11 cellular contexts compared by ENCODE assay signal in the genomic region with DNA sequence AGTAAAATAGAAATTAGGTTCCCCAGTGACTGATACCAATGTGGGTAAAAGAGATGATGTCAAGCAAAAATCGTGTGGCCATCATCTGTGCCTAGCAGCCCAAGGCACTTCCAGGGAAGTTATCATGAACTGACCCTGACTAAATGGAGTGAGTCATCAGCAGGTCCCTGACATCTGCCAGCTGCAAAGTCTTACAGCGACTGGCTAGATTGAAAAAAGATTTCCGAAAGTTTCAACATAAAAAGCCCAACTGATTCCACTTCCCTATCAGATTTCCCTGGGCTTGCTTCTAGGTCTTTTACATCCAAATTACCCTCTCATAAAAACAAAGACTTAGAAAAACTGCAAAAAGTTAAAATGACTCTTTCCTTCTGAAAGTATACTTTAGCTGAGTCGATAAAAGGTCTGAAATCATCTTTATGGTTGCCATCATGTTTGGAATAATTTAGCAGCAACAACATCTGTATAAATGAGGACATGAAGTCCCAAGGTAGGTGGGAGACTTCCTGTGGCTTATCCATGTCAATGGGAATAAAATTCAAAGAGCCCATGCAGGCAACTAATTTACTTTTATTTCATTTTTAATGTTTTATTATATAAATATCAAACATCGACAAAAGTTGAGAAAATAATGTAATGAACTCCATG.
DNase-seq lines count a peak whose midpoint lies in the region; ATAC-seq, FAIRE-seq and TF ChIP-seq lines count a peak whose summit lies in the region.
"Had no signal": no experiment of that assay in that cellular context is flagged by ENCODE, and none has a peak within 500 bp of the region (broad histone marks: within the 10 kb centered on the region; RNA-seq: fewer than 3 reads in every experiment).

No MANE protein-coding gene starts in this region.

- peaks cover 0 to 6% (median 0%) of the 10 kb centered on the region in 11 donors for H3K9me3 ChIP-seq in heart right ventricle

- H3K36me3 ChIP-seq in heart right ventricle = no peaks in the 10 kb centered on the region

- TF ChIP-seq CTCF in heart right ventricle (IDR thresholded peaks at IDR 0.05) = no peak

- intact Hi-C loops in heart right ventricle (cut with DNase I) = no loop called here

- H3K27ac ChIP-seq in heart right ventricle = peak overlapping the region in 1 of 10 donors; percentile 10
- H3K27ac ChIP-seq: coronary artery had no signal

- ATAC-seq in SK-N-SH treated with all-trans-retinoic acid at 6 μM for 48 hours (peak; percentile 96), heart right ventricle (peak in 5 of 8 donors; percentile 39 to 89 (median 70)), HG02970 (IDR thresholded peaks at IDR 0.05; ENCODE audit: low FRiP score, unreplicated experiment) (no peak), GM18868 (IDR thresholded peaks at IDR 0.05; ENCODE audit: unreplicated experiment) (no peak)

- H3K4me1 ChIP-seq in heart right ventricle = no peaks in the 10 kb centered on the region

- DNase-seq in DMS53 (lab: John Stamatoyannopoulos, UW) = peak; percentile 3
- no peak for DNase-seq in DMS53 treated with DMSO at 0.1 percent for 48 hours (lab: John Stamatoyannopoulos, UW; ENCODE audit: unreplicated experiment)
- DNase-seq in heart right ventricle = peak in 1 of 2 donors; percentile 11
- peak; percentile 71 for DNase-seq in urothelium cell line (ENCODE audit: low spot score)
- no peak for DNase-seq in NCI-H1930 (lab: John Stamatoyannopoulos, UW)
- DNase-seq: NCI-H1417 treated with DMSO at 0.1 percent for 48 hours had no signal

- WGBS in heart right ventricle, 2 donors = 41 to 45% methylated on average over 5 of the region's 5 CpGs

- H3K4me3 ChIP-seq in heart right ventricle = no peak overlapping the region
- H3K4me3 ChIP-seq: coronary artery had no signal

- H3K27me3 ChIP-seq in heart right ventricle = no peaks in the 10 kb centered on the region

- no peak for FAIRE-seq in urothelium cell line (lab: Jason Lieb, UNC)
- FAIRE-seq: A204.1 had no signal

TF ChIP-seq in SK-N-SH treated with all-trans-retinoic acid at 6 μM for 48 hours, 23 proteins besides CTCF, POLR2A, EP300 and RAD21:
- TF ChIP-seq SNAI2 (CRISPR knock-in tag; IDR thresholded peaks at IDR 0.05) (peak; percentile 58; the same call in 1 of the 2 replicates), TOX (CRISPR knock-in tag; IDR thresholded peaks at IDR 0.05; ENCODE audit: borderline replicate concordance) (no peak), CSDC2 (CRISPR knock-in tag; IDR thresholded peaks at IDR 0.05) (peak; percentile 19; the same call in 1 of the 2 replicates), ZNF565 (CRISPR knock-in tag; conservative IDR thresholded peaks at IDR 0.05; ENCODE audit: low read depth) (no peak), PPARA (CRISPR knock-in tag; IDR thresholded peaks at IDR 0.05; ENCODE audit: borderline replicate concordance) (no peak), ZC3H10 (CRISPR knock-in tag; IDR thresholded peaks at IDR 0.05) (no peak), ARNTL (CRISPR knock-in tag; IDR thresholded peaks at IDR 0.05; ENCODE audit: borderline replicate concordance, low read depth) (no peak), ISL1 (CRISPR knock-in tag; IDR thresholded peaks at IDR 0.05) (no peak), TCF4 (CRISPR knock-in tag; IDR thresholded peaks at IDR 0.05; ENCODE audit: borderline replicate concordance) (peak; percentile 34; the same call in 1 of the 2 replicates), ZNF70 (CRISPR knock-in tag; IDR thresholded peaks at IDR 0.05) (no peak), GLIS3 (CRISPR knock-in tag; IDR thresholded peaks at IDR 0.05) (0 out of 2 replicates have a peak, but pooled peaks have one; percentile 6), ESRRG (CRISPR knock-in tag; IDR thresholded peaks at IDR 0.05) (no peak), ZNF8 (CRISPR knock-in tag; IDR thresholded peaks at IDR 0.05) (0 out of 2 replicates have a peak, but pooled peaks have one; percentile 9), OSR1 (CRISPR knock-in tag; IDR thresholded peaks at IDR 0.05) (no peak), ZFP30 (CRISPR knock-in tag; IDR thresholded peaks at IDR 0.05) (no peak)
- TF ChIP-seq, protein P1, sequence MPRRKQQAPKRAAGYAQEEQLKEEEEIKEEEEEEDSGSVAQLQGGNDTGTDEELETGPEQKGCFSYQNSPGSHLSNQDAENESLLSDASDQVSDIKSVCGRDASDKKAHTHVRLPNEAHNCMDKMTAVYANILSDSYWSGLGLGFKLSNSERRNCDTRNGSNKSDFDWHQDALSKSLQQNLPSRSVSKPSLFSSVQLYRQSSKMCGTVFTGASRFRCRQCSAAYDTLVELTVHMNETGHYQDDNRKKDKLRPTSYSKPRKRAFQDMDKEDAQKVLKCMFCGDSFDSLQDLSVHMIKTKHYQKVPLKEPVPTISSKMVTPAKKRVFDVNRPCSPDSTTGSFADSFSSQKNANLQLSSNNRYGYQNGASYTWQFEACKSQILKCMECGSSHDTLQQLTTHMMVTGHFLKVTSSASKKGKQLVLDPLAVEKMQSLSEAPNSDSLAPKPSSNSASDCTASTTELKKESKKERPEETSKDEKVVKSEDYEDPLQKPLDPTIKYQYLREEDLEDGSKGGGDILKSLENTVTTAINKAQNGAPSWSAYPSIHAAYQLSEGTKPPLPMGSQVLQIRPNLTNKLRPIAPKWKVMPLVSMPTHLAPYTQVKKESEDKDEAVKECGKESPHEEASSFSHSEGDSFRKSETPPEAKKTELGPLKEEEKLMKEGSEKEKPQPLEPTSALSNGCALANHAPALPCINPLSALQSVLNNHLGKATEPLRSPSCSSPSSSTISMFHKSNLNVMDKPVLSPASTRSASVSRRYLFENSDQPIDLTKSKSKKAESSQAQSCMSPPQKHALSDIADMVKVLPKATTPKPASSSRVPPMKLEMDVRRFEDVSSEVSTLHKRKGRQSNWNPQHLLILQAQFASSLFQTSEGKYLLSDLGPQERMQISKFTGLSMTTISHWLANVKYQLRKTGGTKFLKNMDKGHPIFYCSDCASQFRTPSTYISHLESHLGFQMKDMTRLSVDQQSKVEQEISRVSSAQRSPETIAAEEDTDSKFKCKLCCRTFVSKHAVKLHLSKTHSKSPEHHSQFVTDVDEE (CRISPR knock-in tag; IDR thresholded peaks at IDR 0.05) = 0 out of 2 replicates have a peak, but pooled peaks have one; percentile 49
- TF ChIP-seq, protein P2, sequence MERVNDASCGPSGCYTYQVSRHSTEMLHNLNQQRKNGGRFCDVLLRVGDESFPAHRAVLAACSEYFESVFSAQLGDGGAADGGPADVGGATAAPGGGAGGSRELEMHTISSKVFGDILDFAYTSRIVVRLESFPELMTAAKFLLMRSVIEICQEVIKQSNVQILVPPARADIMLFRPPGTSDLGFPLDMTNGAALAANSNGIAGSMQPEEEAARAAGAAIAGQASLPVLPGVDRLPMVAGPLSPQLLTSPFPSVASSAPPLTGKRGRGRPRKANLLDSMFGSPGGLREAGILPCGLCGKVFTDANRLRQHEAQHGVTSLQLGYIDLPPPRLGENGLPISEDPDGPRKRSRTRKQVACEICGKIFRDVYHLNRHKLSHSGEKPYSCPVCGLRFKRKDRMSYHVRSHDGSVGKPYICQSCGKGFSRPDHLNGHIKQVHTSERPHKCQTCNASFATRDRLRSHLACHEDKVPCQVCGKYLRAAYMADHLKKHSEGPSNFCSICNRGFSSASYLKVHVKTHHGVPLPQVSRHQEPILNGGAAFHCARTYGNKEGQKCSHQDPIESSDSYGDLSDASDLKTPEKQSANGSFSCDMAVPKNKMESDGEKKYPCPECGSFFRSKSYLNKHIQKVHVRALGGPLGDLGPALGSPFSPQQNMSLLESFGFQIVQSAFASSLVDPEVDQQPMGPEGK (CRISPR knock-in tag; IDR thresholded peaks at IDR 0.05; ENCODE audit: borderline replicate concordance) = no peak
- TF ChIP-seq, protein P3, sequence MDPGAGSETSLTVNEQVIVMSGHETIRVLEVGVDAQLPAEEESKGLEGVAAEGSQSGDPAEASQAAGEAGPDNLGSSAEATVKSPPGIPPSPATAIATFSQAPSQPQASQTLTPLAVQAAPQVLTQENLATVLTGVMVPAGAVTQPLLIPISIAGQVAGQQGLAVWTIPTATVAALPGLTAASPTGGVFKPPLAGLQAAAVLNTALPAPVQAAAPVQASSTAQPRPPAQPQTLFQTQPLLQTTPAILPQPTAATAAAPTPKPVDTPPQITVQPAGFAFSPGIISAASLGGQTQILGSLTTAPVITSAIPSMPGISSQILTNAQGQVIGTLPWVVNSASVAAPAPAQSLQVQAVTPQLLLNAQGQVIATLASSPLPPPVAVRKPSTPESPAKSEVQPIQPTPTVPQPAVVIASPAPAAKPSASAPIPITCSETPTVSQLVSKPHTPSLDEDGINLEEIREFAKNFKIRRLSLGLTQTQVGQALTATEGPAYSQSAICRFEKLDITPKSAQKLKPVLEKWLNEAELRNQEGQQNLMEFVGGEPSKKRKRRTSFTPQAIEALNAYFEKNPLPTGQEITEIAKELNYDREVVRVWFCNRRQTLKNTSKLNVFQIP (CRISPR knock-in tag; IDR thresholded peaks at IDR 0.05; ENCODE audit: borderline replicate concordance, low read depth) = no peak
TF ChIP-seq in SK-N-SH treated with all-trans-retinoic acid at 6 μM for 48 hours: peak in this region for 6.

Comparison
In these comparisons a context has a peak if more than half of its experiments do, and no peak if none do; other contexts are left out.
1. DNase-seq: peak in DMS53 (single experiment) and urothelium cell line (single experiment); none in DMS53 treated with DMSO at 0.1 percent for 48 hours (single experiment) and NCI-H1930 (0 of 2).
2. ATAC-seq: peak in SK-N-SH treated with all-trans-retinoic acid at 6 μM for 48 hours (single experiment) and heart right ventricle (5 of 8); none in HG02970 (single experiment) and GM18868 (single experiment).